20 cellular contexts compared by ENCODE assay signal in genomic region chr22:39353346-39353745, GRCh38. TPM values are rescaled to one million over a fixed set of nuclear protein-coding genes. Genes with fewer than 3 reads are reported as not detected.
A peak's percentile ranks its signal among the peaks of the same experiment; 100 is the strongest.
DNase-seq lines count a peak whose midpoint lies in the region; FAIRE-seq and TF ChIP-seq lines count a peak whose summit lies in the region.
"Had no signal": no experiment of that assay in that cellular context is flagged by ENCODE, and none has a peak within 500 bp of the region (broad histone marks: within the 10 kb centered on the region; RNA-seq: fewer than 3 reads in every experiment).

No MANE protein-coding gene starts in this region.

- no peak overlapping the region for H4K91ac ChIP-seq in H1 (replicated peaks; ENCODE audit: insufficient read length, low read length)
- H4K91ac ChIP-seq in neuronal stem cell (ENCODE audit: low read depth, low read length, poor library complexity): no peak overlapping the region

- H2AFZ ChIP-seq in H1 (ENCODE audit: low read length): no peak overlapping the region
- H2AFZ ChIP-seq in neuronal stem cell (ENCODE audit: low read length): no peak overlapping the region
- H2AFZ ChIP-seq: neural progenitor cell had no signal

- H2BK20ac ChIP-seq in H1 (ENCODE audit: low read length): no peak overlapping the region

- H3K36me3 ChIP-seq in BLaER1 treated with 17β-estradiol and CSF1 and Interleukin-3, amounts not matched to agents 10 nM and 100 nM: peaks cover 0 to 21% (median under 1%) of the 10 kb centered on the region in 11 experiments; a peak in 5 of 22 replicates
- H3K36me3 ChIP-seq in H1 (ENCODE audit: control insufficient read depth in 2 of 4, insufficient read depth in 4 of 4, low read length in 3 of 4): no peaks in the 10 kb centered on the region
- peaks cover 0 to 6% of the 10 kb centered on the region in 2 donors for H3K36me3 ChIP-seq in neuronal stem cell (replicated peaks in 1 of 2; ENCODE audit: control insufficient read depth in 2 of 2, insufficient read depth in 2 of 2, low read length in 2 of 2)
- no peaks in the 10 kb centered on the region for H3K36me3 ChIP-seq in testis (ENCODE audit: low read depth, missing control alignments)
- H3K36me3 ChIP-seq: neural progenitor cell had no signal

- H3K14ac ChIP-seq in H1 (ENCODE audit: insufficient read length) (no peak overlapping the region), neuronal stem cell (ENCODE audit: low read length) (no peak overlapping the region)

- H3K9me3 ChIP-seq in BLaER1 treated with 17β-estradiol and CSF1 and Interleukin-3, amounts not matched to agents 10 nM and 100 nM (replicated peaks in 1 of 11): no peaks in the 10 kb centered on the region
- H3K9me3 ChIP-seq in H1 (ENCODE audit: insufficient read depth in 2 of 2, low read depth in 1 of 2, low read length in 1 of 2) (no peaks in the 10 kb centered on the region), neuronal stem cell (replicated peaks in 1 of 2; ENCODE audit: control insufficient read depth in 2 of 2, insufficient read depth in 1 of 2, low read depth in 1 of 2, low read length in 2 of 2) (peaks cover 0 to 4% of the 10 kb centered on the region in 2 donors), testis (no peaks in the 10 kb centered on the region)

- H2BK12ac ChIP-seq in H1 (ENCODE audit: low read depth, low read length) (no peak overlapping the region), neuronal stem cell (ENCODE audit: low read length) (no peak overlapping the region)

- H4K20me1 ChIP-seq in BLaER1 treated with 17β-estradiol and CSF1 and Interleukin-3, amounts not matched to agents 10 nM and 100 nM: peaks cover 0 to 75% (median 56%) of the 10 kb centered on the region in 11 experiments; a peak in 18 of 22 replicates
- H4K20me1 ChIP-seq in H1 (replicated peaks in 1 of 2; ENCODE audit: control insufficient read depth in 1 of 2, insufficient read depth in 2 of 2, low read length in 2 of 2): peaks cover 0 to 5% of the 10 kb centered on the region in 2 experiments

- H3K4me3 ChIP-seq in BLaER1 treated with 17β-estradiol and CSF1 and Interleukin-3, amounts not matched to agents 10 nM and 100 nM: no peak overlapping the region
- H3K4me3 ChIP-seq in H1 (ENCODE audit: extremely low read depth in 1 of 4, insufficient read depth in 2 of 4, low read depth in 3 of 4, low read length in 4 of 4) (no peak overlapping the region), neuronal stem cell (ENCODE audit: low read length in 2 of 2) (no peak overlapping the region), testis (no peak overlapping the region)
- H3K4me3 ChIP-seq: neural progenitor cell had no signal

- no peak for TF ChIP-seq CTCF in H1 (IDR thresholded peaks at IDR 0.05; ENCODE audit: control extremely low read depth in 1 of 3, insufficient read depth in 1 of 3, low read depth in 1 of 3, low read length in 3 of 3)
- TF ChIP-seq CTCF in testis (IDR thresholded peaks at IDR 0.05): no peak

- CTCF ChIA-PET in H1 (lab: Charles Lee; ENCODE audit: partially characterized antibody): interaction anchor here (1.2 to 4.2 kb wide), 3 partner anchors 10 to 35 kb away, joined by 4 to 27 read pairs (median 6); partner anchors contain the start of gene RPL3

- H3K18ac ChIP-seq in H1 (ENCODE audit: extremely low read depth, low read length): peak overlapping the region; percentile 60; the same call in 1 of the 2 replicates
- peak overlapping the region; percentile 48 for H3K18ac ChIP-seq in neuronal stem cell (ENCODE audit: low read length)

- DNase-seq in RKO (ENCODE audit: low spot score) (peak; percentile 22), H1 (ENCODE audit: low read depth in 1 of 2, low spot score in 2 of 2) (no peak), neuronal stem cell (ENCODE audit: low spot score) (no peak), cortex of kidney (lab: John Stamatoyannopoulos, UW) (no peak), midbrain (lab: John Stamatoyannopoulos, UW) (no peak), testis (no peak)
- no peak for DNase-seq in activated CD4-positive, CD25-positive, alpha-beta regulatory T cell (lab: John Stamatoyannopoulos, UW)
- DNase-seq: COR-L47; hippocampal formation; Kasumi-1; NCI-H1105 treated with DMSO at 0.1 percent for 48 hours; NCI-H2171; NCI-H526 treated with DMSO at 0.1 percent for 48 hours; SIG-M5; stimulated activated CD4-positive, alpha-beta T cell treated with anti-CD3 and anti-CD28 coated beads, Interleukin-15, amount 100 ng/mL, for 24 hours; T-helper 17 cell had no signal

- peaks cover 49 to 81% (median 79%) of the 10 kb centered on the region in 10 experiments for H3K4me1 ChIP-seq in BLaER1 treated with 17β-estradiol and CSF1 and Interleukin-3, amounts not matched to agents 10 nM and 100 nM
- H3K4me1 ChIP-seq in H1 (replicated peaks in 1 of 4; ENCODE audit: control insufficient read depth in 3 of 4, insufficient read depth in 4 of 4, low read length in 3 of 4) (peaks cover 5 to 29% (median 19%) of the 10 kb centered on the region in 4 experiments), neuronal stem cell (ENCODE audit: control insufficient read depth in 2 of 2, insufficient read depth in 1 of 2, low read depth in 1 of 2, low read length in 2 of 2) (peaks cover 15 to 23% of the 10 kb centered on the region in 2 donors), testis (peaks cover 25% of the 10 kb centered on the region)

- POLR2A ChIA-PET in H1 (lab: Charles Lee; ENCODE audit: partially characterized antibody): interaction anchor here (1.1 to 22.5 kb wide), 4 partner anchors 12 to 46 kb away, joined by 3 to 413 read pairs (median 10); partner anchors contain the start of genes RPL3 and TAB1

- no peak for TF ChIP-seq POLR2A in H1 (IDR thresholded peaks at IDR 0.05; ENCODE audit: control extremely low read depth in 1 of 2, low read depth in 2 of 2, low read length in 2 of 2)
- no peak for TF ChIP-seq POLR2A in testis (IDR thresholded peaks at IDR 0.05)

- peak overlapping the region in 5 of 11 experiments; percentile 4 to 47 (median 12); a peak in 5 of 22 replicates for H3K9ac ChIP-seq in BLaER1 treated with 17β-estradiol and CSF1 and Interleukin-3, amounts not matched to agents 10 nM and 100 nM
- no peak overlapping the region for H3K9ac ChIP-seq in H1 (replicated peaks in 1 of 4; ENCODE audit: extremely low read depth in 1 of 4, low read depth in 3 of 4, low read length in 3 of 4)
- peak overlapping the region; percentile 60 for H3K9ac ChIP-seq in neuronal stem cell (ENCODE audit: low read depth, low read length, poor library complexity)
- H3K9ac ChIP-seq: neural progenitor cell had no signal

- no peak overlapping the region for H2BK5ac ChIP-seq in H1 (ENCODE audit: low read depth, low read length)
- H2BK5ac ChIP-seq in neuronal stem cell (ENCODE audit: low read length): no peak overlapping the region

- no peak for FAIRE-seq in H1 (lab: Jason Lieb, UNC)

- H4K8ac ChIP-seq in H1 (ENCODE audit: extremely low read depth, insufficient read depth, low read length): no peak overlapping the region
- no peak overlapping the region for H4K8ac ChIP-seq in neuronal stem cell (ENCODE audit: low read depth, low read length)

- no peak overlapping the region for H4K5ac ChIP-seq in H1 (ENCODE audit: insufficient read length, low read depth, low read length)

- intact Hi-C loops in testis (cut with DNase I; ENCODE audit: low total_unique reads): no loop called here

- H3K23me2 ChIP-seq in H1 (ENCODE audit: low read depth, low read length): peaks cover 13% of the 10 kb centered on the region

- no peaks in the 10 kb centered on the region for H3K27me3 ChIP-seq in BLaER1 treated with 17β-estradiol and CSF1 and Interleukin-3, amounts not matched to agents 10 nM and 100 nM
- peaks cover 0 to 4% (median 4%) of the 10 kb centered on the region in 4 experiments; a peak in 2 of 7 replicates for H3K27me3 ChIP-seq in H1 (replicated peaks in 1 of 4; ENCODE audit: control insufficient read depth in 3 of 4, extremely low read depth in 1 of 4, insufficient read depth in 3 of 4, low read length in 3 of 4)
- H3K27me3 ChIP-seq in neuronal stem cell (ENCODE audit: control insufficient read depth in 3 of 3, insufficient read depth in 3 of 3, low read depth in 1 of 3, low read length in 3 of 3): no peaks in the 10 kb centered on the region
- H3K27me3 ChIP-seq in testis: no peaks in the 10 kb centered on the region

- peak overlapping the region; percentile 26 to 100 (median 96); a peak in 20 of 22 replicates for H3K4me2 ChIP-seq in BLaER1 treated with 17β-estradiol and CSF1 and Interleukin-3, amounts not matched to agents 10 nM and 100 nM
- H3K4me2 ChIP-seq in H1 (ENCODE audit: insufficient read depth in 1 of 2, low read depth in 2 of 2, low read length in 2 of 2): no peak overlapping the region
- H3K4me2 ChIP-seq in neuronal stem cell (ENCODE audit: insufficient read depth, low read length, poor library complexity, severe bottlenecking): no peak overlapping the region
- H3K4me2 ChIP-seq: neural progenitor cell had no signal

- H3K23ac ChIP-seq in H1 (ENCODE audit: insufficient read length) (no peak overlapping the region), neuronal stem cell (ENCODE audit: low read depth, low read length, poor library complexity) (peak overlapping the region; percentile 65)

- TF ChIP-seq RAD21 in H1 (IDR thresholded peaks at IDR 0.05 in 1 of 2, conservative IDR thresholded peaks at IDR 0.05 in 1 of 2; ENCODE audit: low read depth in 2 of 2, low read length in 2 of 2): no peak

- H3K56ac ChIP-seq in H1 (replicated peaks; ENCODE audit: insufficient read length, low read depth, low read length): no peak overlapping the region

- WGBS in H1 (ENCODE audit: extremely low coverage in 1 of 2, insufficient coverage in 1 of 2, insufficient read length in 1 of 2, insufficient replicate concordance in 2 of 2, low coverage in 1 of 2, low lambda C conversion rate in 2 of 2, missing lambda C conversion rate in 1 of 2), 2 experiments: 92% methylated on average over 9 of the region's 9 CpGs; no CpG with 5 or more reads in 1 of the 2 experiments
- WGBS in neuronal stem cell (ENCODE audit: extremely low coverage in 2 of 2, insufficient read length in 2 of 2, insufficient replicate concordance in 1 of 2), 2 donors: no CpG with 5 or more reads among the region's 9 CpGs
- 83 to 85% methylated on average over 9 of the region's 9 CpGs for WGBS in testis, 2 donors

- 0 out of 2 replicates have a peak overlapping the region, but pooled peaks have one; percentile 29 for H2BK15ac ChIP-seq in H1 (ENCODE audit: low read length)
- no peak overlapping the region for H2BK15ac ChIP-seq in neuronal stem cell (ENCODE audit: low read length)

- TF ChIP-seq EP300 in H1 (IDR thresholded peaks at IDR 0.05; ENCODE audit: borderline replicate concordance in 1 of 2, low read depth in 2 of 2, low read length in 2 of 2): no peak

- no peak overlapping the region for H2AK5ac ChIP-seq in H1 (ENCODE audit: low read depth, low read length)
- H2AK5ac ChIP-seq in neuronal stem cell (ENCODE audit: low read depth, low read length): peak overlapping the region; percentile 88

- H2BK120ac ChIP-seq in H1 (replicated peaks; ENCODE audit: low read depth, low read length) (no peak overlapping the region), neuronal stem cell (ENCODE audit: low read depth, low read length) (no peak overlapping the region)

- H3K79me1 ChIP-seq in H1 (ENCODE audit: low read depth, low read length) (peaks cover 7% of the 10 kb centered on the region), neuronal stem cell (ENCODE audit: low read depth, low read length) (peaks cover 7% of the 10 kb centered on the region)

- peaks cover 0 to 5% of the 10 kb centered on the region in 2 experiments; a peak in 1 of 4 replicates for H3K79me2 ChIP-seq in H1 (ENCODE audit: control insufficient read depth in 1 of 2, insufficient read depth in 2 of 2, low read length in 2 of 2)

- H3K4ac ChIP-seq in H1 (replicated peaks; ENCODE audit: insufficient read length, low read depth, low read length) (no peak overlapping the region), neuronal stem cell (ENCODE audit: low read length) (no peak overlapping the region)

- H3K27ac ChIP-seq in BLaER1 treated with 17β-estradiol and CSF1 and Interleukin-3, amounts not matched to agents 10 nM and 100 nM: peak overlapping the region in 6 of 11 experiments; percentile 9 to 93 (median 41); a peak in 6 of 22 replicates
- no peak overlapping the region for H3K27ac ChIP-seq in H1 (ENCODE audit: low read depth, low read length)
- no peak overlapping the region for H3K27ac ChIP-seq in neuronal stem cell (replicated peaks; ENCODE audit: low read length)
- H3K27ac ChIP-seq in testis: no peak overlapping the region
- H3K27ac ChIP-seq: neural progenitor cell, VCaP had no signal

RNA-seq across cellular contexts. Expression of gene SYNGR1, which starts 3.6 kb away (rescaled TPM):
- total RNA-seq in H1 (2021; fragmentation: NEBNext Ultra II Directional; extraction: Animal tissue kit (Norgen Biotek cat#: 25700)): 32.5 and 32.7 TPM in 2 replicates
- 84.7 and 98.9 TPM in 2 replicates for polyA plus RNA-seq in H1 (2011; rRNA removed)
- polyA plus RNA-seq in H1 (2011; cell fraction: cytosol; rRNA removed): 86.1 TPM
- polyA plus RNA-seq in H1 (2011; cell fraction: nucleus; rRNA removed): 107 TPM
- polyA plus RNA-seq in H1 (2012, experiment 1 of 2): 22.3 to 55.2 TPM (median 50.2 TPM) in 4 replicates
- polyA plus RNA-seq in H1 (2012, experiment 2 of 2): 31.1 TPM
- polyA plus RNA-seq in H1 (2013, experiment 1 of 2): 31.4 TPM
- polyA plus RNA-seq in H1 (2013, experiment 2 of 2): 34.9 TPM
- 21.3 and 25.3 TPM in 2 replicates for polyA minus RNA-seq in H1 (2011; rRNA and poly(A)+ RNA removed)
- polyA minus RNA-seq in H1 (2011; cell fraction: cytosol; rRNA and poly(A)+ RNA removed): 23.3 TPM
- polyA minus RNA-seq in H1 (2011; cell fraction: nucleus; rRNA and poly(A)+ RNA removed): 25.3 TPM
- polyA plus RNA-seq in neuronal stem cell (2013, experiment 1 of 2): 27.7 TPM
- 26.2 TPM for polyA plus RNA-seq in neuronal stem cell (2013, experiment 2 of 2)
- 10 to 100 TPM; 20.4 to 32.5 TPM for total RNA-seq in testis
- 46.8 TPM for polyA plus RNA-seq in testis (ENCODE audit: insufficient read depth, low read depth, low replicate concordance)
- total RNA-seq: activated T-helper 1 cell treated with anti-CD3 and anti-CD28 coated beads, Interleukin-12 subunit alpha, Interleukin-12 subunit beta, Interleukin-2, Interleukin-4 antibody, amounts not matched to agents 30 ng/mL and 10 ng/mL and 1 ng/mL, durations not matched to agents 14 hours and 24 hours and 36 hours had no signal

RNA-seq across cellular contexts. Expression of gene RPL3, which starts 33.9 kb away (rescaled TPM):
- total RNA-seq in H1 (2021; fragmentation: NEBNext Ultra II Directional; extraction: Animal tissue kit (Norgen Biotek cat#: 25700)): 2,801 and 2,865 TPM in 2 replicates
- polyA plus RNA-seq in H1 (2011; rRNA removed) (5,362 and 5,466 TPM in 2 replicates), testis (ENCODE audit: insufficient read depth, low read depth, low replicate concordance) (2,042 TPM)
- 8,556 TPM for polyA plus RNA-seq in H1 (2011; cell fraction: cytosol; rRNA removed)
- 6,792 TPM for polyA plus RNA-seq in H1 (2011; cell fraction: nucleus; rRNA removed)
- 3,449 to 5,365 TPM (median 4,851 TPM) in 4 replicates for polyA plus RNA-seq in H1 (2012, experiment 1 of 2)
- 2,078 TPM for polyA plus RNA-seq in H1 (2012, experiment 2 of 2)
- 2,295 TPM for polyA plus RNA-seq in H1 (2013, experiment 1 of 2)
- 2,292 TPM for polyA plus RNA-seq in H1 (2013, experiment 2 of 2)
- 1,769 and 1,871 TPM in 2 replicates for polyA minus RNA-seq in H1 (2011; rRNA and poly(A)+ RNA removed)
- polyA minus RNA-seq in H1 (2011; cell fraction: cytosol; rRNA and poly(A)+ RNA removed): 1,662 TPM
- 2,188 TPM for polyA minus RNA-seq in H1 (2011; cell fraction: nucleus; rRNA and poly(A)+ RNA removed)
- 3,109 TPM for polyA plus RNA-seq in neuronal stem cell (2013, experiment 1 of 2)
- 3,051 TPM for polyA plus RNA-seq in neuronal stem cell (2013, experiment 2 of 2)
- total RNA-seq in testis: 1,000 to 10,000 TPM; 1,087 to 2,075 TPM

RNA-seq across cellular contexts. Expression of gene TAB1, which starts 46.2 kb away (rescaled TPM):
- 23.1 and 26.1 TPM in 2 replicates for total RNA-seq in H1 (2021; fragmentation: NEBNext Ultra II Directional; extraction: Animal tissue kit (Norgen Biotek cat#: 25700))
- polyA plus RNA-seq in H1 (2011; rRNA removed) (38.0 and 77.1 TPM in 2 replicates), testis (ENCODE audit: insufficient read depth, low read depth, low replicate concordance) (21.9 TPM)
- polyA plus RNA-seq in H1 (2011; cell fraction: cytosol; rRNA removed): 41.7 TPM
- polyA plus RNA-seq in H1 (2011; cell fraction: nucleus; rRNA removed): 53.9 TPM
- polyA plus RNA-seq in H1 (2012, experiment 1 of 2): 17.0 to 29.1 TPM (median 26.8 TPM) in 4 replicates
- 22.4 TPM for polyA plus RNA-seq in H1 (2012, experiment 2 of 2)
- polyA plus RNA-seq in H1 (2013, experiment 1 of 2): 16.1 TPM
- polyA plus RNA-seq in H1 (2013, experiment 2 of 2): 15.7 TPM
- 22.1 and 25.9 TPM in 2 replicates for polyA minus RNA-seq in H1 (2011; rRNA and poly(A)+ RNA removed)
- polyA minus RNA-seq in H1 (2011; cell fraction: cytosol; rRNA and poly(A)+ RNA removed): 29.2 TPM
- 18.2 TPM for polyA minus RNA-seq in H1 (2011; cell fraction: nucleus; rRNA and poly(A)+ RNA removed)
- 25.7 TPM for polyA plus RNA-seq in neuronal stem cell (2013, experiment 1 of 2)
- polyA plus RNA-seq in neuronal stem cell (2013, experiment 2 of 2): 24.2 TPM
- total RNA-seq in testis: 10 to 100 TPM; 29.8 to 35.7 TPM

Comparison
In these comparisons a context has a peak if more than half of its experiments do, and no peak if none do; other contexts are left out.
1. H3K27ac ChIP-seq: peak in BLaER1 treated with 17β-estradiol and CSF1 and Interleukin-3, amounts not matched to agents 10 nM and 100 nM (6 of 11); none in H1 (single experiment), neuronal stem cell (single experiment) and testis (0 of 2).
2. H3K4me2 ChIP-seq: peak in BLaER1 treated with 17β-estradiol and CSF1 and Interleukin-3, amounts not matched to agents 10 nM and 100 nM (11 of 11); none in H1 (0 of 2) and neuronal stem cell (single experiment).